20 cellular contexts compared by ENCODE assay signal in genomic region chr3:176994393-176994792, GRCh38.
DNase-seq lines count a peak whose midpoint lies in the region; ATAC-seq and TF ChIP-seq lines count a peak whose summit lies in the region.
"Had no signal": no experiment of that assay in that cellular context is flagged by ENCODE, and none has a peak within 500 bp of the region (broad histone marks: within the 10 kb centered on the region; RNA-seq: fewer than 3 reads in every experiment).

No MANE protein-coding gene starts in this region.

- H3K27me3 Mint-ChIP-seq in GM23338 (ENCODE audit: insufficient read depth, low read depth, poor library complexity), result no peaks in the 10 kb centered on the region
- H3K27me3 Mint-ChIP-seq: CD4-positive, alpha-beta T cell had no signal

- H3K9ac ChIP-seq in colonic mucosa (ENCODE audit: low read depth in 2 of 2, low read length in 2 of 2) (no peak overlapping the region), Karpas-422 (ENCODE audit: low read length) (no peak overlapping the region)
- H3K9ac ChIP-seq: BLaER1 treated with 17β-estradiol and CSF1 and Interleukin-3, amounts not matched to agents 10 nM and 100 nM had no signal

- no peaks in the 10 kb centered on the region for H4K20me1 ChIP-seq in GM23338 (replicated peaks; ENCODE audit: insufficient read depth)
- no peaks in the 10 kb centered on the region for H4K20me1 ChIP-seq in Karpas-422 (ENCODE audit: insufficient read depth, low read depth, low read length)
- H4K20me1 ChIP-seq: BLaER1 treated with 17β-estradiol and CSF1 and Interleukin-3, amounts not matched to agents 10 nM and 100 nM had no signal

- H3K4me3 ChIP-seq in GM23338, result no peak overlapping the region
- H3K4me3 ChIP-seq in colonic mucosa, result no peak overlapping the region
- H3K4me3 ChIP-seq in mucosa of descending colon, result no peak overlapping the region
- H3K4me3 ChIP-seq in Karpas-422 (ENCODE audit: low read length), result no peak overlapping the region
- H3K4me3 ChIP-seq: A549; BLaER1 treated with 17β-estradiol and CSF1 and Interleukin-3, amounts not matched to agents 10 nM and 100 nM had no signal

- peaks cover 8% of the 10 kb centered on the region for H3K36me3 Mint-ChIP-seq in GM23338 (ENCODE audit: low read depth)
- H3K36me3 Mint-ChIP-seq: CD8-positive, alpha-beta T cell had no signal

- DNase-seq in GM23338 (ENCODE audit: low spot score) (no peak), colonic mucosa (peak; percentile 33), left colon (no peak), mucosa of descending colon (no peak), Karpas-422 (no peak), NCI-H2029 (lab: John Stamatoyannopoulos, UW) (no peak)
- DNase-seq: AML-193; Caco-2; Calu3; CD4-positive, alpha-beta T cell; CD8-positive, alpha-beta T cell; DMS79 treated with DMSO at 0.1 percent for 48 hours; GF-D8 had no signal

- H3K79me2 ChIP-seq in GM23338 (replicated peaks; ENCODE audit: insufficient read depth), result no peaks in the 10 kb centered on the region
- H3K79me2 ChIP-seq in Karpas-422 (ENCODE audit: low read length), result no peaks in the 10 kb centered on the region

- no peak overlapping the region for H3K27ac Mint-ChIP-seq in GM23338
- H3K27ac Mint-ChIP-seq: B cell; CD4-positive, alpha-beta T cell; CD8-positive, alpha-beta T cell had no signal

- ATAC-seq in GM23338 (no peak), left colon (peak; percentile 78), mucosa of descending colon (peak; percentile 69), HG02885 (IDR thresholded peaks at IDR 0.05; ENCODE audit: poor library complexity, unreplicated experiment) (no peak), GM21447 (IDR thresholded peaks at IDR 0.05; ENCODE audit: unreplicated experiment) (no peak)
- ATAC-seq: A549; CD8-positive, alpha-beta T cell had no signal

- no peak overlapping the region for H3K4me3 Mint-ChIP-seq in GM23338
- H3K4me3 Mint-ChIP-seq: B cell; CD4-positive, alpha-beta T cell; CD8-positive, alpha-beta T cell had no signal

- TF ChIP-seq CTCF in GM23338 (conservative IDR thresholded peaks at IDR 0.05; ENCODE audit: low read depth in 2 of 2) (no peak), colonic mucosa (IDR thresholded peaks at IDR 0.05) (no peak), mucosa of descending colon (IDR thresholded peaks at IDR 0.05) (no peak)

- H2AFZ ChIP-seq in GM23338 (no peak overlapping the region), Karpas-422 (ENCODE audit: low read length) (no peak overlapping the region)

- H3K27me3 ChIP-seq in GM23338 (ENCODE audit: insufficient read depth) (no peaks in the 10 kb centered on the region), colonic mucosa (no peaks in the 10 kb centered on the region), Karpas-422 (ENCODE audit: low read length) (no peaks in the 10 kb centered on the region)
- H3K27me3 ChIP-seq: BLaER1 treated with 17β-estradiol and CSF1 and Interleukin-3, amounts not matched to agents 10 nM and 100 nM had no signal

- H3K4me1 ChIP-seq in GM23338 (ENCODE audit: insufficient read depth) (peaks cover 14% of the 10 kb centered on the region), colonic mucosa (no peaks in the 10 kb centered on the region), mucosa of descending colon (ENCODE audit: low read depth) (no peaks in the 10 kb centered on the region), Karpas-422 (ENCODE audit: low read length) (no peaks in the 10 kb centered on the region)
- H3K4me1 ChIP-seq: A549, Caco-2 had no signal

- H3F3A ChIP-seq in GM23338 (replicated peaks; ENCODE audit: low read depth), result no peaks in the 10 kb centered on the region

- intact Hi-C loops in colonic mucosa (cut with DNase I), result no loop called here
- intact Hi-C loops in left colon (cut with DNase I, micrococcal nuclease), result no loop called here
- intact Hi-C loops in mucosa of descending colon (cut with DNase I, micrococcal nuclease), result no loop called here

- H3K9me3 Mint-ChIP-seq in GM23338, result peaks cover 9% of the 10 kb centered on the region

- peaks cover 23% of the 10 kb centered on the region; the same call in 2 of the 3 replicates for H3K4me1 Mint-ChIP-seq in GM23338
- H3K4me1 Mint-ChIP-seq: B cell had no signal

- H3K27ac ChIP-seq in GM23338 (ENCODE audit: low read depth), result no peak overlapping the region
- H3K27ac ChIP-seq in colonic mucosa, result no peak overlapping the region
- no peak overlapping the region for H3K27ac ChIP-seq in Karpas-422 (ENCODE audit: low read length)
- H3K27ac ChIP-seq: 22Rv1; A549; BLaER1 treated with 17β-estradiol and CSF1 and Interleukin-3, amounts not matched to agents 10 nM and 100 nM; C4-2B had no signal

- H3K36me3 ChIP-seq in GM23338 (ENCODE audit: insufficient read depth) (no peaks in the 10 kb centered on the region), colonic mucosa (no peaks in the 10 kb centered on the region), mucosa of descending colon (ENCODE audit: low read depth) (no peaks in the 10 kb centered on the region), Karpas-422 (ENCODE audit: insufficient read depth, low read length) (no peaks in the 10 kb centered on the region)
- H3K36me3 ChIP-seq: BLaER1 treated with 17β-estradiol and CSF1 and Interleukin-3, amounts not matched to agents 10 nM and 100 nM had no signal

- 0 out of 2 replicates have a peak, but pooled peaks cover 4% of the 10 kb centered on the region for H3K9me2 ChIP-seq in GM23338 (ENCODE audit: insufficient read depth)
- no peaks in the 10 kb centered on the region for H3K9me2 ChIP-seq in Karpas-422 (replicated peaks; ENCODE audit: insufficient read depth, low read length)

- H3K9me3 ChIP-seq in colonic mucosa (no peaks in the 10 kb centered on the region), mucosa of descending colon (peaks cover 4% of the 10 kb centered on the region), Karpas-422 (ENCODE audit: low read length) (no peaks in the 10 kb centered on the region)
- H3K9me3 ChIP-seq: A549, Caco-2 had no signal

- peak overlapping the region; percentile 8; the same call in 1 of the 2 replicates for H3K4me2 ChIP-seq in GM23338
- no peak overlapping the region for H3K4me2 ChIP-seq in Karpas-422 (ENCODE audit: low read depth, low read length, poor library complexity, severe bottlenecking)
- H3K4me2 ChIP-seq: A549; BLaER1 treated with 17β-estradiol and CSF1 and Interleukin-3, amounts not matched to agents 10 nM and 100 nM had no signal

TF ChIP-seq in GM23338, 12 proteins besides CTCF, POLR2A, EP300 and RAD21:
- TF ChIP-seq CREB1 (CRISPR knock-in tag; IDR thresholded peaks at IDR 0.05; ENCODE audit: low read depth), result no peak

Comparison
In these comparisons a context has a peak if more than half of its experiments do, and no peak if none do; other contexts are left out.
1. ATAC-seq: peak in left colon (single experiment) and mucosa of descending colon (single experiment); none in GM23338 (single experiment), HG02885 (single experiment) and GM21447 (single experiment).